In the genomic region with DNA sequence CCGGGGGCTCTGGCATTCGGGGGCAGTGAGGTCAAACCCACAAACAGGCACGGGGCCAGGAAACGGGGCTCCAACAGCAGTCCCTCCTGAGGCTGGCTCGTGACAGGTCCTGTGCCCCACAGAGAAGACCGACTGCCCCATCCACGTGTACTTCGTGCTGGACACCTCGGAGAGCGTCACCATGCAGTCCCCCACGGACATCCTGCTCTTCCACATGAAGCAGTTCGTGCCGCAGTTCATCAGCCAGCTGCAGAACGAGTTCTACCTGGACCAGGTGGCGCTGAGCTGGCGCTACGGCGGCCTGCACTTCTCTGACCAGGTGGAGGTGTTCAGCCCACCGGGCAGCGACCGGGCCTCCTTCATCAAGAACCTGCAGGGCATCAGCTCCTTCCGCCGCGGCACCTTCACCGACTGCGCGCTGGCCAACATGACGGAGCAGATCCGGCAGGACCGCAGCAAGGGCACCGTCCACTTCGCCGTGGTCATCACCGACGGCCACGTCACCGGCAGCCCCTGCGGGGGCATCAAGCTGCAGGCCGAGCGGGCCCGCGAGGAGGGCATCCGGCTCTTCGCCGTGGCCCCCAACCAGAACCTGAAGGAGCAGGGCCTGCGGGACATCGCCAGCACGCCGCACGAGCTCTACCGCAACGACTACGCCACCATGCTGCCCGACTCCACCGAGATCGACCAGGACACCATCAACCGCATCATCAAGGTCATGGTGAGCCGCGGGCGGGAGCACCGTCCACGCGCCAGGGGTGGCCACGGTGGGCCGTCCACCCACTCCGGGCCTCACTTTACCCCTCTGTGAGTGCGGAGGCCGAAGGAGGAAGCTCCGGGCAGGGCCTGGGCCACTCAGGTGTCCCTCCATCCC, we compare ENCODE assay signal across 17 cellular contexts. TPM values are rescaled to one million over a fixed set of nuclear protein-coding genes. Genes with fewer than 3 reads are reported as not detected.
DNase-seq lines count a peak whose midpoint lies in the region; ATAC-seq, FAIRE-seq and TF ChIP-seq lines count a peak whose summit lies in the region.
"Had no signal": no experiment of that assay in that cellular context is flagged by ENCODE, and none has a peak within 500 bp of the region (broad histone marks: within the 10 kb centered on the region; RNA-seq: fewer than 3 reads in every experiment).

No MANE protein-coding gene starts in this region.

- no peak for ATAC-seq in T-helper 17 cell

- no peak overlapping the region for H3K4me3 ChIP-seq in kidney (ENCODE audit: low read length in 2 of 2)
- H3K4me3 ChIP-seq: GM23338 had no signal

- H3K4me3 Mint-ChIP-seq in T-helper 17 cell, result no peak overlapping the region
- H3K4me3 Mint-ChIP-seq: GM23338; memory B cell; T-helper 2 cell treated with Interferon-gamma antibody and Interleukin-4, amounts not matched to agents 5 μg/mL and 100 μg/mL, for 36 hours had no signal

- intact Hi-C loops in kidney (cut with DNase I), result no loop called here

- no peak overlapping the region for H3K27ac ChIP-seq in kidney (ENCODE audit: low read depth in 2 of 2, low read length in 2 of 2)

- DNase-seq in activated CD4-positive, CD25-positive, alpha-beta regulatory T cell treated with anti-CD3 and anti-CD28 coated beads, Interleukin-2, amount 50 U/mL, for 72 hours, result peak; percentile 16
- no peak for DNase-seq in activated CD4-positive, CD25-positive, alpha-beta regulatory T cell (lab: John Stamatoyannopoulos, UW)
- DNase-seq in T-helper 17 cell, result peak in 2 of 3 donors; percentile 5 to 10
- DNase-seq in kidney, result peak; percentile 67
- DNase-seq in stimulated activated CD8-positive, alpha-beta memory T cell treated with anti-CD3 and anti-CD28 coated beads, Interleukin-4, amount 100 ng/mL, for 48 hours, result peak; percentile 10
- DNase-seq in GM10266 (ENCODE audit: extremely low spot score), result no peak
- no peak for DNase-seq in NCI-H510A (lab: John Stamatoyannopoulos, UW)
- DNase-seq in ACHN, result no peak
- DNase-seq: MV-4-11, NCI-H446, substantia nigra had no signal

- no peak for FAIRE-seq in kidney (lab: Jason Lieb, UNC)
- FAIRE-seq: endometrium, RCC 7860 had no signal

- H3K9ac ChIP-seq in kidney (ENCODE audit: low read length in 2 of 2), result no peak overlapping the region

- no peaks in the 10 kb centered on the region for H3K36me3 ChIP-seq in kidney (ENCODE audit: control insufficient read depth in 1 of 2, insufficient read depth in 2 of 2, low read length in 2 of 2)

- H3K9me3 ChIP-seq in T-helper 17 cell (ENCODE audit: control insufficient read depth, low read length, poor library complexity, severe bottlenecking) (peaks cover 3% of the 10 kb centered on the region), kidney (ENCODE audit: control insufficient read depth in 1 of 2, low read length in 2 of 2) (peaks cover 3 to 7% of the 10 kb centered on the region in 2 donors)

- TF ChIP-seq CTCF in kidney (IDR thresholded peaks at IDR 0.05; ENCODE audit: borderline replicate concordance, extremely low read depth, insufficient read depth) (no peak), GM10266 (IDR thresholded peaks at IDR 0.05; ENCODE audit: control insufficient read depth, insufficient read depth, low read depth, missing control alignments) (no peak)

- in situ Hi-C loops in ACHN (cut with HindIII; ENCODE audit: low pct_ligation_motif_present, low pct_unique_long_range_greater_than_20kb, low sequenced_read_pairs), result no loop called here

- peaks cover 8% of the 10 kb centered on the region for H3K27me3 Mint-ChIP-seq in T-helper 17 cell
- H3K27me3 Mint-ChIP-seq: memory B cell had no signal

- no peaks in the 10 kb centered on the region for H3K4me1 ChIP-seq in kidney (ENCODE audit: control insufficient read depth in 1 of 2, insufficient read depth in 1 of 2, low read depth in 1 of 2, low read length in 2 of 2)

- H3K4me1 Mint-ChIP-seq in T-helper 17 cell, result no peaks in the 10 kb centered on the region
- H3K4me1 Mint-ChIP-seq: memory B cell had no signal

- no peak overlapping the region for H3K27ac Mint-ChIP-seq in T-helper 17 cell
- H3K27ac Mint-ChIP-seq: GM23338; memory B cell; T-helper 2 cell treated with Interferon-gamma antibody and Interleukin-4, amounts not matched to agents 5 μg/mL and 100 μg/mL, for 36 hours had no signal

- H3K36me3 Mint-ChIP-seq in T-helper 17 cell (ENCODE audit: low read depth), result no peaks in the 10 kb centered on the region
- H3K36me3 Mint-ChIP-seq: memory B cell had no signal

RNA-seq across cellular contexts. Expression of a gene that starts 14.2 kb away (rescaled TPM):
- 10 to 100 TPM; 15.1 to 19.8 TPM for total RNA-seq in T-helper 17 cell
- total RNA-seq in kidney, result 174 TPM
- 52.4 TPM for polyA plus RNA-seq in kidney (ENCODE audit: insufficient read depth, low read depth, low replicate concordance)

RNA-seq across cellular contexts. Expression of a gene that starts 43.3 kb away (rescaled TPM):
- total RNA-seq in T-helper 17 cell (1 to 10 TPM in 1 of 2 donors, not detected in 1; 1.1 TPM), kidney (51.6 TPM)
- polyA plus RNA-seq in kidney (ENCODE audit: insufficient read depth, low read depth, low replicate concordance), result 273 TPM
- total RNA-seq: pulmonary artery endothelial cell had no signal

Comparison
In these comparisons a context has a peak if more than half of its experiments do, and no peak if none do; other contexts are left out.
1. DNase-seq: peak in activated CD4-positive, CD25-positive, alpha-beta regulatory T cell treated with anti-CD3 and anti-CD28 coated beads, Interleukin-2, amount 50 U/mL, for 72 hours (single experiment), T-helper 17 cell (2 of 3), kidney (single experiment) and stimulated activated CD8-positive, alpha-beta memory T cell treated with anti-CD3 and anti-CD28 coated beads, Interleukin-4, amount 100 ng/mL, for 48 hours (single experiment); none in activated CD4-positive, CD25-positive, alpha-beta regulatory T cell (0 of 4), GM10266 (single experiment), NCI-H510A (single experiment) and ACHN (single experiment).
2. RNA of a gene that starts 43.3 kb away (total RNA-seq): 51.6 TPM in kidney (single experiment); 1.1 TPM in T-helper 17 cell; every median in the first group is over 10 times any median in the second.